ENCODE assay signal across 18 cellular contexts in the genomic region with DNA sequence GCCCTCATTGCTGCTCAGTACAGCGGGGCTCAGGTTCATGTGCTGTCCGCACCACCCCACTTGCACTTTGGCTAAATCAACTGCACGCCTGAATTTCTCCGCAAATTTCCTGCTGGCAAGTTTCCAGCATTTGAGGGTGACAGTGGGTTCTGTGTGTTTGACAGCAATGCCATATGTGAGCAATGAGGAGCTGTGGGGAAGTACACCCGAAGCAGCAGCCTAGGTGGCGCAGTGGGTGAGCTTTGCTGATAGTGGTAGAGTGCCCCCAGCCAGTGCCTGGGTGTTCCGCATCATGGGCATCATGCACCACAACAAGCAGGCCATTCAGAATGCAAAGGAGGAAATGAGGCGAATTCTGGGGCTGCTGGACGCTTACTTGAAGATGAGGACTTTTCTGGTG.
DNase-seq lines count a peak whose midpoint lies in the region; ATAC-seq, FAIRE-seq and TF ChIP-seq lines count a peak whose summit lies in the region.
"Had no signal": no experiment of that assay in that cellular context is flagged by ENCODE, and none has a peak within 500 bp of the region (broad histone marks: within the 10 kb centered on the region; RNA-seq: fewer than 3 reads in every experiment).

No MANE protein-coding gene starts in this region.

- no peak overlapping the region for H3K56ac ChIP-seq in H1 (replicated peaks; ENCODE audit: insufficient read length, low read depth, low read length)

- H3F3A ChIP-seq in DOHH2 (ENCODE audit: control insufficient read depth, insufficient read depth): no peaks in the 10 kb centered on the region

- H3K9me2 ChIP-seq in DOHH2 (replicated peaks; ENCODE audit: control insufficient read depth, low read length): no peaks in the 10 kb centered on the region

- intact Hi-C loops in aorta (cut with DNase I): no loop called here
- intact Hi-C loops in esophagus squamous epithelium (cut with DNase I): no loop called here

- FAIRE-seq in H1 (lab: Jason Lieb, UNC): no peak
- FAIRE-seq: bronchial epithelial cell had no signal

- TF ChIP-seq RAD21 in H1 (IDR thresholded peaks at IDR 0.05 in 1 of 2, conservative IDR thresholded peaks at IDR 0.05 in 1 of 2; ENCODE audit: low read depth in 2 of 2, low read length in 2 of 2): peak; percentile 23 to 28; a peak in 3 of 4 replicates

- no peak overlapping the region for H2BK20ac ChIP-seq in H1 (ENCODE audit: low read length)

- CTCF ChIA-PET in H1 (lab: Charles Lee; ENCODE audit: partially characterized antibody): interaction anchor here (1.0 kb wide), 1 partner anchor 11 kb away, joined by 3 read pairs; no protein-coding TSS in a partner anchor

- H3K79me1 ChIP-seq in H1 (ENCODE audit: low read depth, low read length): no peaks in the 10 kb centered on the region

- no peak for TF ChIP-seq POLR2A in H1 (IDR thresholded peaks at IDR 0.05; ENCODE audit: control extremely low read depth in 1 of 2, low read depth in 2 of 2, low read length in 2 of 2)
- TF ChIP-seq POLR2A in esophagus squamous epithelium (IDR thresholded peaks at IDR 0.05): no peak

- no peaks in the 10 kb centered on the region for H3K27me3 ChIP-seq in DOHH2 (ENCODE audit: control insufficient read depth, low read length)
- H3K27me3 ChIP-seq in H1 (replicated peaks in 1 of 4; ENCODE audit: control insufficient read depth in 3 of 4, extremely low read depth in 1 of 4, insufficient read depth in 3 of 4, low read length in 3 of 4): no peaks in the 10 kb centered on the region
- H3K27me3 ChIP-seq in aorta (ENCODE audit: control insufficient read depth in 1 of 2, insufficient read depth in 2 of 2, low read length in 1 of 2): no peaks in the 10 kb centered on the region
- no peaks in the 10 kb centered on the region for H3K27me3 ChIP-seq in esophagus squamous epithelium
- H3K27me3 ChIP-seq: dorsolateral prefrontal cortex had no signal

- no peak overlapping the region for H2BK12ac ChIP-seq in H1 (ENCODE audit: low read depth, low read length)

- no peak for ATAC-seq in aorta (ENCODE audit: low FRiP score)
- no peak for ATAC-seq in HG03280 (IDR thresholded peaks at IDR 0.05; ENCODE audit: unreplicated experiment)
- ATAC-seq: naive thymus-derived CD4-positive, alpha-beta T cell had no signal

- H4K8ac ChIP-seq in H1 (ENCODE audit: extremely low read depth, insufficient read depth, low read length): no peak overlapping the region

- H3K4me3 ChIP-seq in DOHH2 (ENCODE audit: low read length): no peak overlapping the region
- H3K4me3 ChIP-seq in H1 (ENCODE audit: extremely low read depth in 1 of 4, insufficient read depth in 2 of 4, low read depth in 3 of 4, low read length in 4 of 4): no peak overlapping the region
- no peak overlapping the region for H3K4me3 ChIP-seq in aorta (ENCODE audit: low read length in 2 of 2)
- no peak overlapping the region for H3K4me3 ChIP-seq in esophagus squamous epithelium
- H3K4me3 ChIP-seq: dorsolateral prefrontal cortex, prostate gland, thoracic aorta had no signal

- no peaks in the 10 kb centered on the region for H3K36me3 ChIP-seq in DOHH2 (ENCODE audit: control insufficient read depth, low read length)
- H3K36me3 ChIP-seq in H1 (ENCODE audit: control insufficient read depth in 2 of 4, insufficient read depth in 4 of 4, low read length in 3 of 4): no peaks in the 10 kb centered on the region
- no peaks in the 10 kb centered on the region for H3K36me3 ChIP-seq in aorta (ENCODE audit: control insufficient read depth in 1 of 2, insufficient read depth in 2 of 2, low read length in 1 of 2)
- H3K36me3 ChIP-seq in esophagus squamous epithelium: no peaks in the 10 kb centered on the region
- H3K36me3 ChIP-seq: prostate gland, thoracic aorta had no signal

- H3K4ac ChIP-seq in H1 (replicated peaks; ENCODE audit: insufficient read length, low read depth, low read length): no peak overlapping the region

- no peak overlapping the region for H3K27ac ChIP-seq in DOHH2 (ENCODE audit: low read depth, low read length)
- H3K27ac ChIP-seq in H1 (ENCODE audit: low read depth, low read length): no peak overlapping the region
- H3K27ac ChIP-seq in aorta (ENCODE audit: low read depth in 1 of 2, low read length in 2 of 2): no peak overlapping the region
- H3K27ac ChIP-seq in esophagus squamous epithelium: no peak overlapping the region
- H3K27ac ChIP-seq: dorsolateral prefrontal cortex, prostate gland, thoracic aorta had no signal

- H4K20me1 ChIP-seq in DOHH2 (ENCODE audit: control insufficient read depth, insufficient read depth, low read depth, low read length) (no peaks in the 10 kb centered on the region), H1 (replicated peaks in 1 of 2; ENCODE audit: control insufficient read depth in 1 of 2, insufficient read depth in 2 of 2, low read length in 2 of 2) (no peaks in the 10 kb centered on the region)

- H4K91ac ChIP-seq in H1 (replicated peaks; ENCODE audit: insufficient read length, low read length): no peak overlapping the region

- H3K4me1 ChIP-seq in DOHH2 (ENCODE audit: control insufficient read depth, low read length): no peaks in the 10 kb centered on the region
- no peaks in the 10 kb centered on the region for H3K4me1 ChIP-seq in H1 (replicated peaks in 1 of 4; ENCODE audit: control insufficient read depth in 3 of 4, insufficient read depth in 4 of 4, low read length in 3 of 4)
- no peaks in the 10 kb centered on the region for H3K4me1 ChIP-seq in aorta (ENCODE audit: control insufficient read depth in 1 of 2, insufficient read depth in 2 of 2, low read length in 2 of 2)
- H3K4me1 ChIP-seq in esophagus squamous epithelium: no peaks in the 10 kb centered on the region
- H3K4me1 ChIP-seq: Caco-2, prostate gland had no signal

- no peak for TF ChIP-seq EP300 in H1 (IDR thresholded peaks at IDR 0.05; ENCODE audit: borderline replicate concordance in 1 of 2, low read depth in 2 of 2, low read length in 2 of 2)

- H2AFZ ChIP-seq in H1 (ENCODE audit: low read length): 0 out of 2 replicates have a peak overlapping the region, but pooled peaks have one; percentile 50

- no peak overlapping the region for H2AK5ac ChIP-seq in H1 (ENCODE audit: low read depth, low read length)

- H3K9ac ChIP-seq in H1 (replicated peaks in 1 of 4; ENCODE audit: extremely low read depth in 1 of 4, low read depth in 3 of 4, low read length in 3 of 4): no peak overlapping the region

- no peak overlapping the region for H4K5ac ChIP-seq in H1 (ENCODE audit: insufficient read length, low read depth, low read length)

- TF ChIP-seq CTCF in DOHH2 (IDR thresholded peaks at IDR 0.05; ENCODE audit: low read depth, low read length, poor library complexity, severe bottlenecking) (peak; percentile 24), H1 (IDR thresholded peaks at IDR 0.05; ENCODE audit: control extremely low read depth in 1 of 3, insufficient read depth in 1 of 3, low read depth in 1 of 3, low read length in 3 of 3) (peak in 2 of 3 experiments; percentile 18 to 42; a peak in 2 of 4 replicates), esophagus squamous epithelium (IDR thresholded peaks at IDR 0.05) (no peak)

- no peak overlapping the region for H2BK5ac ChIP-seq in H1 (ENCODE audit: low read depth, low read length)

- POLR2A ChIA-PET in H1 (lab: Charles Lee; ENCODE audit: partially characterized antibody): no interaction called here

- H3K4me2 ChIP-seq in DOHH2 (ENCODE audit: low read length): no peak overlapping the region
- H3K4me2 ChIP-seq in H1 (ENCODE audit: insufficient read depth in 1 of 2, low read depth in 2 of 2, low read length in 2 of 2): no peak overlapping the region

- H3K18ac ChIP-seq in H1 (ENCODE audit: extremely low read depth, low read length): no peak overlapping the region

- H3K23me2 ChIP-seq in H1 (ENCODE audit: low read depth, low read length): no peaks in the 10 kb centered on the region

- H3K79me2 ChIP-seq in DOHH2 (ENCODE audit: control insufficient read depth, low read length) (no peaks in the 10 kb centered on the region), H1 (ENCODE audit: control insufficient read depth in 1 of 2, insufficient read depth in 2 of 2, low read length in 2 of 2) (no peaks in the 10 kb centered on the region)

- WGBS in H1 (ENCODE audit: extremely low coverage in 1 of 2, insufficient coverage in 1 of 2, insufficient read length in 1 of 2, insufficient replicate concordance in 2 of 2, low coverage in 1 of 2, low lambda C conversion rate in 2 of 2, missing lambda C conversion rate in 1 of 2), 2 experiments: 92% methylated on average over 9 of the region's 9 CpGs; no CpG with 5 or more reads in 1 of the 2 experiments
- WGBS in aorta, 2 donors: 83% methylated on average over 9 of the region's 9 CpGs
- WGBS in esophagus squamous epithelium, 2 donors: 53 to 73% methylated on average over 8 to 9 of the region's 9 CpGs

- DNase-seq in AG20443 (ENCODE audit: low spot score) (peak; percentile 4), NCI-H2171 (lab: John Stamatoyannopoulos, UW) (peak; percentile 2), H1 (ENCODE audit: low read depth in 1 of 2, low spot score in 2 of 2) (no peak), epidermal melanocyte (ENCODE audit: insufficient read length, low spot score) (no peak), aorta (no peak), esophagus squamous epithelium (lab: John Stamatoyannopoulos, UW) (no peak)
- DNase-seq: activated B cell treated with CpG ODN at 0.5 μM for 24 hours; Caco-2; dorsolateral prefrontal cortex; glutamatergic neuron; Karpas-422; naive thymus-derived CD4-positive, alpha-beta T cell; NCI-H748 treated with DMSO at 0.1 percent for 48 hours had no signal

- H3K14ac ChIP-seq in H1 (ENCODE audit: insufficient read length): no peak overlapping the region

- H3K23ac ChIP-seq in H1 (ENCODE audit: insufficient read length): no peak overlapping the region

- H3K9me3 ChIP-seq in DOHH2 (ENCODE audit: control insufficient read depth, insufficient read depth, low read length): no peaks in the 10 kb centered on the region
- no peaks in the 10 kb centered on the region for H3K9me3 ChIP-seq in H1 (ENCODE audit: insufficient read depth in 2 of 2, low read depth in 1 of 2, low read length in 1 of 2)
- H3K9me3 ChIP-seq in aorta (ENCODE audit: control insufficient read depth, low read length): no peaks in the 10 kb centered on the region
- H3K9me3 ChIP-seq in esophagus squamous epithelium: no peaks in the 10 kb centered on the region
- H3K9me3 ChIP-seq: Caco-2, prostate gland, thoracic aorta had no signal

- no peak overlapping the region for H2BK120ac ChIP-seq in H1 (replicated peaks; ENCODE audit: low read depth, low read length)

- H2BK15ac ChIP-seq in H1 (ENCODE audit: low read length): no peak overlapping the region

TF ChIP-seq in H1, 55 proteins besides CTCF, POLR2A, EP300 and RAD21 (continues in another document):
- TF ChIP-seq CBX8 (IDR thresholded peaks at IDR 0.05; ENCODE audit: borderline replicate concordance, low read depth, low read length) (no peak), JUN (IDR thresholded peaks at IDR 0.05; ENCODE audit: low read depth, low read length) (no peak), FOSL1 (IDR thresholded peaks at IDR 0.05; ENCODE audit: insufficient read depth, low read depth, low read length) (no peak), TAF7 (optimal IDR thresholded peaks at IDR 0.05; ENCODE audit: borderline replicate concordance, low read depth, low read length) (no peak), KDM5A (IDR thresholded peaks at IDR 0.05; ENCODE audit: low read length) (no peak), RNF2 (IDR thresholded peaks at IDR 0.05; ENCODE audit: borderline replicate concordance, low read depth, low read length, missing control alignments, poor library complexity, severe bottlenecking) (no peak)

Comparison
In these comparisons a context has a peak if more than half of its experiments do, and no peak if none do; other contexts are left out.
1. DNase-seq: peak in AG20443 (single experiment) and NCI-H2171 (single experiment); none in H1 (0 of 2), epidermal melanocyte (single experiment), aorta (0 of 2) and esophagus squamous epithelium (single experiment).
2. CTCF ChIP-seq: peak in DOHH2 (single experiment) and H1 (2 of 3); none in esophagus squamous epithelium (0 of 6).